ENCODE assay signal across 1 cellular context in genomic region chr20:63009044-63009961, GRCh38.
TF ChIP-seq lines count a peak whose summit lies in the region.

No MANE protein-coding gene starts in this region.

TF ChIP-seq in GM12878, 131 proteins besides CTCF, POLR2A, EP300 and RAD21 (continued from another document):
- peak; percentile 93 for TF ChIP-seq BCL3 (IDR thresholded peaks at IDR 0.05; ENCODE audit: borderline replicate concordance, insufficient read depth, low read depth, low read length, poor library complexity, severe bottlenecking)
- TF ChIP-seq, protein P1, sequence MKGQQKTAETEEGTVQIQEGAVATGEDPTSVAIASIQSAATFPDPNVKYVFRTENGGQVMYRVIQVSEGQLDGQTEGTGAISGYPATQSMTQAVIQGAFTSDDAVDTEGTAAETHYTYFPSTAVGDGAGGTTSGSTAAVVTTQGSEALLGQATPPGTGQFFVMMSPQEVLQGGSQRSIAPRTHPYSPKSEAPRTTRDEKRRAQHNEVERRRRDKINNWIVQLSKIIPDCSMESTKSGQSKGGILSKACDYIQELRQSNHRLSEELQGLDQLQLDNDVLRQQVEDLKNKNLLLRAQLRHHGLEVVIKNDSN (IDR thresholded peaks at IDR 0.05; ENCODE audit: borderline replicate concordance, extremely low read length, insufficient read depth, low read depth, low read length) = no peak
- no peak for TF ChIP-seq YBX1 (IDR thresholded peaks at IDR 0.05)
- TF ChIP-seq MYC (IDR thresholded peaks at IDR 0.05; ENCODE audit: insufficient read depth, insufficient read length, insufficient replicate concordance, low read length, severe bottlenecking) = peak; percentile 61
- TF ChIP-seq USF2 (IDR thresholded peaks at IDR 0.05; ENCODE audit: borderline replicate concordance, low read depth, low read length) = no peak
- TF ChIP-seq TCF7 (IDR thresholded peaks at IDR 0.05; ENCODE audit: borderline replicate concordance) = no peak
